In the genomic region with DNA sequence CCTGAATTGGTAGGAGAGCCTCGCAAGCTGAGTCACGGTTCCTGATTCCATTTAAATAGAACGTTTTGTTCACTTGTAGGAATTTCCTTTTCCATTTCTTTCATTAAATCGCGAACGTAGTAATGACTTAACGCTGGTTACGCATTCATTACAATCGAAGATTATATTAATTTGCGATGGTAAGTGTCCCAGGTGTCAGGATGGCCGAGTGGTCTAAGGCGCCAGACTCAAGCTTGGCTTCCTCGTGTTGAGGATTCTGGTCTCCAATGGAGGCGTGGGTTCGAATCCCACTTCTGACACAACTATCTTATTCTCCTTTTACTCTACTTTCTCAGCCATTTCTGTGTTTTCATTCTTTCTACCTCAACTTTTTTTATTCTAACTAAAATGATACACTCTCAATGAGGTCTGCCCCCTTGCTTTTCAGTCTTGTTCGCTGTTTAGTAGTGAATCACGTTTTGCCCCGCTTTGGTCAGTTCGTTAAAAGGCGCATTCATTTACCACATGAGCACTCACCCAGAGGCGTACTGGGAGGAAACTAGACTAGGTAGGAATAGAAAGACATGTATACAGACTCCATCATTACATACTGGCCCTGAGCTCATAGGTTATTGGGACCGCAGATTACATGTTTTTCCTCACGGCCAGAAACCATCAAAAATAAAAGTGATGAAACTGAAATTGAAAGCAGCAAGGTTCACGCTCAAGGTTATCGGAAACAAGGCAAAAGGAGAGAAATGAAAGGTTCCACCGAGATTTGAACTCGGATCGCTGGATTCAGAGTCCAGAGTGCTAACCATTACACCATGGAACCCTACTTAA, we compare ENCODE assay signal across 1 cellular context.
TF ChIP-seq lines count a peak whose summit lies in the region.

No MANE protein-coding gene starts in this region.

TF ChIP-seq in K562, 482 proteins besides CTCF, POLR2A, EP300 and RAD21 (continued from another document and continues in another):
- TF ChIP-seq, protein P1, sequence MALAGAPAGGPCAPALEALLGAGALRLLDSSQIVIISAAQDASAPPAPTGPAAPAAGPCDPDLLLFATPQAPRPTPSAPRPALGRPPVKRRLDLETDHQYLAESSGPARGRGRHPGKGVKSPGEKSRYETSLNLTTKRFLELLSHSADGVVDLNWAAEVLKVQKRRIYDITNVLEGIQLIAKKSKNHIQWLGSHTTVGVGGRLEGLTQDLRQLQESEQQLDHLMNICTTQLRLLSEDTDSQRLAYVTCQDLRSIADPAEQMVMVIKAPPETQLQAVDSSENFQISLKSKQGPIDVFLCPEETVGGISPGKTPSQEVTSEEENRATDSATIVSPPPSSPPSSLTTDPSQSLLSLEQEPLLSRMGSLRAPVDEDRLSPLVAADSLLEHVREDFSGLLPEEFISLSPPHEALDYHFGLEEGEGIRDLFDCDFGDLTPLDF (CRISPR knock-in tag; IDR thresholded peaks at IDR 0.05), result peak; percentile 76
- no peak; the same call in 1 of the 2 replicates for TF ChIP-seq XRCC3 (IDR thresholded peaks at IDR 0.05)
- no peak for TF ChIP-seq WHSC1 (IDR thresholded peaks at IDR 0.05; ENCODE audit: low read length)
- no peak for TF ChIP-seq ZNF79 (CRISPR knock-in tag; IDR thresholded peaks at IDR 0.05; ENCODE audit: low read depth)
- TF ChIP-seq GATAD2B (IDR thresholded peaks at IDR 0.05; ENCODE audit: borderline replicate concordance), result no peak
- TF ChIP-seq ZNF165 (CRISPR knock-in tag; IDR thresholded peaks at IDR 0.05; ENCODE audit: borderline replicate concordance), result no peak
- no peak for TF ChIP-seq HEY1 (CRISPR knock-in tag; IDR thresholded peaks at IDR 0.05; ENCODE audit: borderline replicate concordance)
- no peak for TF ChIP-seq CCNT2 (IDR thresholded peaks at IDR 0.05; ENCODE audit: borderline replicate concordance, extremely low read depth, insufficient read length, low read depth, low read length)
- no peak; the same call in 1 of the 2 replicates for TF ChIP-seq TAL1 (IDR thresholded peaks at IDR 0.05)
- no peak for TF ChIP-seq ZNF778 (CRISPR knock-in tag; IDR thresholded peaks at IDR 0.05)
- TF ChIP-seq, protein P2, sequence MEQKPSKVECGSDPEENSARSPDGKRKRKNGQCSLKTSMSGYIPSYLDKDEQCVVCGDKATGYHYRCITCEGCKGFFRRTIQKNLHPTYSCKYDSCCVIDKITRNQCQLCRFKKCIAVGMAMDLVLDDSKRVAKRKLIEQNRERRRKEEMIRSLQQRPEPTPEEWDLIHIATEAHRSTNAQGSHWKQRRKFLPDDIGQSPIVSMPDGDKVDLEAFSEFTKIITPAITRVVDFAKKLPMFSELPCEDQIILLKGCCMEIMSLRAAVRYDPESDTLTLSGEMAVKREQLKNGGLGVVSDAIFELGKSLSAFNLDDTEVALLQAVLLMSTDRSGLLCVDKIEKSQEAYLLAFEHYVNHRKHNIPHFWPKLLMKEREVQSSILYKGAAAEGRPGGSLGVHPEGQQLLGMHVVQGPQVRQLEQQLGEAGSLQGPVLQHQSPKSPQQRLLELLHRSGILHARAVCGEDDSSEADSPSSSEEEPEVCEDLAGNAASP (IDR thresholded peaks at IDR 0.05), result no peak
- no peak for TF ChIP-seq DACH1 (IDR thresholded peaks at IDR 0.05; ENCODE audit: partially characterized antibody)
- no peak for TF ChIP-seq CCAR2 (IDR thresholded peaks at IDR 0.05; ENCODE audit: low read depth, low read length)
- TF ChIP-seq THRAP3 (IDR thresholded peaks at IDR 0.05; ENCODE audit: borderline replicate concordance), result 0 out of 2 replicates have a peak, but pooled peaks have one; percentile 73
- TF ChIP-seq OTX1 (CRISPR knock-in tag; IDR thresholded peaks at IDR 0.05), result peak; percentile 44; the same call in 1 of the 2 replicates
- 0 out of 2 replicates have a peak, but pooled peaks have one; percentile 58 for TF ChIP-seq ZNF644 (tag; IDR thresholded peaks at IDR 0.05; ENCODE audit: low read depth)
- TF ChIP-seq HDAC6 (IDR thresholded peaks at IDR 0.05; ENCODE audit: low read depth, low read length), result no peak; the same call in 1 of the 2 replicates
- no peak for TF ChIP-seq ZBTB7A (IDR thresholded peaks at IDR 0.05; ENCODE audit: borderline replicate concordance, control insufficient read depth, low read depth, low read length)
- TF ChIP-seq ESRRA (IDR thresholded peaks at IDR 0.05; ENCODE audit: borderline replicate concordance, low read depth), result peak; percentile 88
- TF ChIP-seq, protein P3, sequence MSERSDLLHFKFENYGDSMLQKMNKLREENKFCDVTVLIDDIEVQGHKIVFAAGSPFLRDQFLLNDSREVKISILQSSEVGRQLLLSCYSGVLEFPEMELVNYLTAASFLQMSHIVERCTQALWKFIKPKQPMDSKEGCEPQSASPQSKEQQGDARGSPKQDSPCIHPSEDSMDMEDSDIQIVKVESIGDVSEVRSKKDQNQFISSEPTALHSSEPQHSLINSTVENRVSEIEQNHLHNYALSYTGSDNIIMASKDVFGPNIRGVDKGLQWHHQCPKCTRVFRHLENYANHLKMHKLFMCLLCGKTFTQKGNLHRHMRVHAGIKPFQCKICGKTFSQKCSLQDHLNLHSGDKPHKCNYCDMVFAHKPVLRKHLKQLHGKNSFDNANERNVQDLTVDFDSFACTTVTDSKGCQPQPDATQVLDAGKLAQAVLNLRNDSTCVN (CRISPR knock-in tag; IDR thresholded peaks at IDR 0.05), result no peak
- no peak for TF ChIP-seq DDX20 (tag; IDR thresholded peaks at IDR 0.05; ENCODE audit: low read depth)
- TF ChIP-seq FOXJ2 (tag; IDR thresholded peaks at IDR 0.05), result 0 out of 2 replicates have a peak, but pooled peaks have one; percentile 15
- TF ChIP-seq, protein P4, sequence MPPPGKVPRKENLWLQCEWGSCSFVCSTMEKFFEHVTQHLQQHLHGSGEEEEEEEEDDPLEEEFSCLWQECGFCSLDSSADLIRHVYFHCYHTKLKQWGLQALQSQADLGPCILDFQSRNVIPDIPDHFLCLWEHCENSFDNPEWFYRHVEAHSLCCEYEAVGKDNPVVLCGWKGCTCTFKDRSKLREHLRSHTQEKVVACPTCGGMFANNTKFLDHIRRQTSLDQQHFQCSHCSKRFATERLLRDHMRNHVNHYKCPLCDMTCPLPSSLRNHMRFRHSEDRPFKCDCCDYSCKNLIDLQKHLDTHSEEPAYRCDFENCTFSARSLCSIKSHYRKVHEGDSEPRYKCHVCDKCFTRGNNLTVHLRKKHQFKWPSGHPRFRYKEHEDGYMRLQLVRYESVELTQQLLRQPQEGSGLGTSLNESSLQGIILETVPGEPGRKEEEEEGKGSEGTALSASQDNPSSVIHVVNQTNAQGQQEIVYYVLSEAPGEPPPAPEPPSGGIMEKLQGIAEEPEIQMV (tag; conservative IDR thresholded peaks at IDR 0.05; ENCODE audit: low read depth), result no peak
- TF ChIP-seq GTF2F1 (IDR thresholded peaks at IDR 0.05; ENCODE audit: low read depth, low read length), result 0 out of 2 replicates have a peak, but pooled peaks have one; percentile 79
- TF ChIP-seq ZNF76 (CRISPR knock-in tag; IDR thresholded peaks at IDR 0.05; ENCODE audit: borderline replicate concordance), result 0 out of 2 replicates have a peak, but pooled peaks have one; percentile 60
- TF ChIP-seq ZC3H4 (CRISPR knock-in tag; IDR thresholded peaks at IDR 0.05; ENCODE audit: borderline replicate concordance), result no peak
- no peak for TF ChIP-seq HIVEP1 (CRISPR knock-in tag; IDR thresholded peaks at IDR 0.05)
- 0 out of 2 replicates have a peak, but pooled peaks have one; percentile 29 for TF ChIP-seq ZNF41 (CRISPR knock-in tag; conservative IDR thresholded peaks at IDR 0.05)
- TF ChIP-seq ZFP1 (CRISPR knock-in tag; IDR thresholded peaks at IDR 0.05), result no peak
- 0 out of 2 replicates have a peak, but pooled peaks have one; percentile 8 for TF ChIP-seq ARID2 (IDR thresholded peaks at IDR 0.05)
- TF ChIP-seq, protein P5, sequence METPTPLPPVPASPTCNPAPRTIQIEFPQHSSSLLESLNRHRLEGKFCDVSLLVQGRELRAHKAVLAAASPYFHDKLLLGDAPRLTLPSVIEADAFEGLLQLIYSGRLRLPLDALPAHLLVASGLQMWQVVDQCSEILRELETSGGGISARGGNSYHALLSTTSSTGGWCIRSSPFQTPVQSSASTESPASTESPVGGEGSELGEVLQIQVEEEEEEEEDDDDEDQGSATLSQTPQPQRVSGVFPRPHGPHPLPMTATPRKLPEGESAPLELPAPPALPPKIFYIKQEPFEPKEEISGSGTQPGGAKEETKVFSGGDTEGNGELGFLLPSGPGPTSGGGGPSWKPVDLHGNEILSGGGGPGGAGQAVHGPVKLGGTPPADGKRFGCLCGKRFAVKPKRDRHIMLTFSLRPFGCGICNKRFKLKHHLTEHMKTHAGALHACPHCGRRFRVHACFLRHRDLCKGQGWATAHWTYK (CRISPR knock-in tag; IDR thresholded peaks at IDR 0.05), result no peak
- TF ChIP-seq NR4A1 (CRISPR knock-in tag; IDR thresholded peaks at IDR 0.05), result no peak
- peak; percentile 71 for TF ChIP-seq NR4A1 (tag; IDR thresholded peaks at IDR 0.05)
- TF ChIP-seq U2AF1 (optimal IDR thresholded peaks at IDR 0.05; ENCODE audit: low read depth, low read length), result no peak
- peak; percentile 50; the same call in 1 of the 2 replicates for TF ChIP-seq ETV1 (tag; conservative IDR thresholded peaks at IDR 0.05; ENCODE audit: low read depth)
- TF ChIP-seq MECOM (CRISPR knock-in tag; IDR thresholded peaks at IDR 0.05), result no peak
- peak; percentile 73 for TF ChIP-seq ZSCAN29 (IDR thresholded peaks at IDR 0.05)
- peak; percentile 12 for TF ChIP-seq FOS (IDR thresholded peaks at IDR 0.05; ENCODE audit: extremely low read depth, insufficient read length)
- TF ChIP-seq ZNF408 (CRISPR knock-in tag; IDR thresholded peaks at IDR 0.05; ENCODE audit: low read depth), result no peak
- 0 out of 2 replicates have a peak, but pooled peaks have one; percentile 22 for TF ChIP-seq ZBTB1 (CRISPR knock-in tag; IDR thresholded peaks at IDR 0.05; ENCODE audit: borderline replicate concordance, low read depth)
- no peak for TF ChIP-seq ZNF444 (CRISPR knock-in tag; IDR thresholded peaks at IDR 0.05)
- peak; percentile 58 for TF ChIP-seq SMARCA4 (IDR thresholded peaks at IDR 0.05)
- TF ChIP-seq MTA1 (IDR thresholded peaks at IDR 0.05; ENCODE audit: borderline replicate concordance), result peak; percentile 86
- TF ChIP-seq ERF (CRISPR knock-in tag; IDR thresholded peaks at IDR 0.05), result peak; percentile 55; the same call in 1 of the 2 replicates
- TF ChIP-seq TGIF2 (CRISPR knock-in tag; IDR thresholded peaks at IDR 0.05), result peak; percentile 64; the same call in 1 of the 2 replicates
- TF ChIP-seq ILF3 (IDR thresholded peaks at IDR 0.05; ENCODE audit: borderline replicate concordance), result peak; percentile 79
- peak; percentile 69 for TF ChIP-seq TRIM28 (IDR thresholded peaks at IDR 0.05)
- TF ChIP-seq, protein P6, sequence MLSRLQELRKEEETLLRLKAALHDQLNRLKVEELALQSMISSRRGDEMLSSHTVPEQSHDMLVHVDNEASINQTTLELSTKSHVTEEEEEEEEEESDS (CRISPR knock-in tag; IDR thresholded peaks at IDR 0.05), result no peak
- TF ChIP-seq STAT5B (CRISPR knock-in tag; IDR thresholded peaks at IDR 0.05), result no peak
- TF ChIP-seq NEUROD1 (IDR thresholded peaks at IDR 0.05; ENCODE audit: borderline replicate concordance, low read depth, low read length, partially characterized antibody), result peak; percentile 10
- TF ChIP-seq, protein P7, sequence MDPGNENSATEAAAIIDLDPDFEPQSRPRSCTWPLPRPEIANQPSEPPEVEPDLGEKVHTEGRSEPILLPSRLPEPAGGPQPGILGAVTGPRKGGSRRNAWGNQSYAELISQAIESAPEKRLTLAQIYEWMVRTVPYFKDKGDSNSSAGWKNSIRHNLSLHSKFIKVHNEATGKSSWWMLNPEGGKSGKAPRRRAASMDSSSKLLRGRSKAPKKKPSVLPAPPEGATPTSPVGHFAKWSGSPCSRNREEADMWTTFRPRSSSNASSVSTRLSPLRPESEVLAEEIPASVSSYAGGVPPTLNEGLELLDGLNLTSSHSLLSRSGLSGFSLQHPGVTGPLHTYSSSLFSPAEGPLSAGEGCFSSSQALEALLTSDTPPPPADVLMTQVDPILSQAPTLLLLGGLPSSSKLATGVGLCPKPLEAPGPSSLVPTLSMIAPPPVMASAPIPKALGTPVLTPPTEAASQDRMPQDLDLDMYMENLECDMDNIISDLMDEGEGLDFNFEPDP (CRISPR knock-in tag; IDR thresholded peaks at IDR 0.05), result no peak
- no peak for TF ChIP-seq SMAD1 (IDR thresholded peaks at IDR 0.05; ENCODE audit: low read depth, low read length, partially characterized antibody)
- TF ChIP-seq ZNF140 (CRISPR knock-in tag; IDR thresholded peaks at IDR 0.05), result no peak
- no peak for TF ChIP-seq ZZZ3 (IDR thresholded peaks at IDR 0.05)
- no peak for TF ChIP-seq ZBTB17 (CRISPR knock-in tag; IDR thresholded peaks at IDR 0.05)
- TF ChIP-seq YY1 (IDR thresholded peaks at IDR 0.05; ENCODE audit: borderline replicate concordance in 1 of 3, control insufficient read depth in 1 of 3, extremely low read depth in 1 of 3, insufficient read depth in 3 of 3, insufficient read length in 1 of 3, insufficient replicate concordance in 2 of 3, low read depth in 1 of 3, low read length in 2 of 3), result peak in 2 of 3 experiments; percentile 72 to 81
- TF ChIP-seq STAG1 (CRISPR knock-in tag; IDR thresholded peaks at IDR 0.05; ENCODE audit: borderline replicate concordance), result no peak
- TF ChIP-seq ZNF184 (CRISPR knock-in tag; IDR thresholded peaks at IDR 0.05), result no peak
- TF ChIP-seq ZNF445 (CRISPR knock-in tag; IDR thresholded peaks at IDR 0.05; ENCODE audit: low read depth), result no peak
- peak; percentile 85 for TF ChIP-seq SP1 (CRISPR knock-in tag; IDR thresholded peaks at IDR 0.05)
- no peak for TF ChIP-seq FOXJ3 (CRISPR knock-in tag; IDR thresholded peaks at IDR 0.05)
- TF ChIP-seq, protein P8, sequence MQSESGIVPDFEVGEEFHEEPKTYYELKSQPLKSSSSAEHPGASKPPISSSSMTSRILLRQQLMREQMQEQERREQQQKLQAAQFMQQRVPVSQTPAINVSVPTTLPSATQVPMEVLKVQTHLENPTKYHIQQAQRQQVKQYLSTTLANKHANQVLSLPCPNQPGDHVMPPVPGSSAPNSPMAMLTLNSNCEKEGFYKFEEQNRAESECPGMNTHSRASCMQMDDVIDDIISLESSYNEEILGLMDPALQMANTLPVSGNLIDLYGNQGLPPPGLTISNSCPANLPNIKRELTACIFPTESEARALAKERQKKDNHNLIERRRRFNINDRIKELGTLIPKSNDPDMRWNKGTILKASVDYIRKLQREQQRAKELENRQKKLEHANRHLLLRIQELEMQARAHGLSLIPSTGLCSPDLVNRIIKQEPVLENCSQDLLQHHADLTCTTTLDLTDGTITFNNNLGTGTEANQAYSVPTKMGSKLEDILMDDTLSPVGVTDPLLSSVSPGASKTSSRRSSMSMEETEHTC (IDR thresholded peaks at IDR 0.05), result no peak
- TF ChIP-seq ASH1L (IDR thresholded peaks at IDR 0.05; ENCODE audit: borderline replicate concordance, low read depth, partially characterized antibody), result no peak
